In the genomic region with DNA sequence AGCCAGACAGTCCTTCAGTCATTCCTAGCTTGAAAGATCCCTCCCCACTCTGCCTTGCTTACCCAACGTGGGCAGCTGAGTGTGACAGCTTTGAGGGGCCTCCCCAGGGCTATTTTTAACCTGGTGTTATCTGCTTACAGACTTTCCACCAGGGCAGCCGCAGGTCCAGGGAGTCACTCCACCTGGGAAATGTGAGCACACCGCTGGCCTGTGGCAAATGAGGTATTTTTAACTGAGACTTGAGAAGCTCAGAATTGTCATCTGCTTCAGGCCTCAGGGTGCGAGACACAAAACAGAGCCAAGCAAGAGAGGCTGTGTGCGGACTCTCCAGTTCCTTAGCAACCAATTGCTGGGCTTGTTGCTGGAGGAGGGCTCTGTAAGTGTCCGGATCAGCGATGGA, we compare ENCODE assay signal across 1 cellular context.
TF ChIP-seq lines count a peak whose summit lies in the region.

No MANE protein-coding gene starts in this region.

TF ChIP-seq in GM23338, 12 proteins besides CTCF, POLR2A, EP300 and RAD21 (continued from another document):
- TF ChIP-seq, protein P1, sequence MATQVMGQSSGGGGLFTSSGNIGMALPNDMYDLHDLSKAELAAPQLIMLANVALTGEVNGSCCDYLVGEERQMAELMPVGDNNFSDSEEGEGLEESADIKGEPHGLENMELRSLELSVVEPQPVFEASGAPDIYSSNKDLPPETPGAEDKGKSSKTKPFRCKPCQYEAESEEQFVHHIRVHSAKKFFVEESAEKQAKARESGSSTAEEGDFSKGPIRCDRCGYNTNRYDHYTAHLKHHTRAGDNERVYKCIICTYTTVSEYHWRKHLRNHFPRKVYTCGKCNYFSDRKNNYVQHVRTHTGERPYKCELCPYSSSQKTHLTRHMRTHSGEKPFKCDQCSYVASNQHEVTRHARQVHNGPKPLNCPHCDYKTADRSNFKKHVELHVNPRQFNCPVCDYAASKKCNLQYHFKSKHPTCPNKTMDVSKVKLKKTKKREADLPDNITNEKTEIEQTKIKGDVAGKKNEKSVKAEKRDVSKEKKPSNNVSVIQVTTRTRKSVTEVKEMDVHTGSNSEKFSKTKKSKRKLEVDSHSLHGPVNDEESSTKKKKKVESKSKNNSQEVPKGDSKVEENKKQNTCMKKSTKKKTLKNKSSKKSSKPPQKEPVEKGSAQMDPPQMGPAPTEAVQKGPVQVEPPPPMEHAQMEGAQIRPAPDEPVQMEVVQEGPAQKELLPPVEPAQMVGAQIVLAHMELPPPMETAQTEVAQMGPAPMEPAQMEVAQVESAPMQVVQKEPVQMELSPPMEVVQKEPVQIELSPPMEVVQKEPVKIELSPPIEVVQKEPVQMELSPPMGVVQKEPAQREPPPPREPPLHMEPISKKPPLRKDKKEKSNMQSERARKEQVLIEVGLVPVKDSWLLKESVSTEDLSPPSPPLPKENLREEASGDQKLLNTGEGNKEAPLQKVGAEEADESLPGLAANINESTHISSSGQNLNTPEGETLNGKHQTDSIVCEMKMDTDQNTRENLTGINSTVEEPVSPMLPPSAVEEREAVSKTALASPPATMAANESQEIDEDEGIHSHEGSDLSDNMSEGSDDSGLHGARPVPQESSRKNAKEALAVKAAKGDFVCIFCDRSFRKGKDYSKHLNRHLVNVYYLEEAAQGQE (IDR thresholded peaks at IDR 0.05; ENCODE audit: unreplicated experiment), result no peak
